In the genomic region with DNA sequence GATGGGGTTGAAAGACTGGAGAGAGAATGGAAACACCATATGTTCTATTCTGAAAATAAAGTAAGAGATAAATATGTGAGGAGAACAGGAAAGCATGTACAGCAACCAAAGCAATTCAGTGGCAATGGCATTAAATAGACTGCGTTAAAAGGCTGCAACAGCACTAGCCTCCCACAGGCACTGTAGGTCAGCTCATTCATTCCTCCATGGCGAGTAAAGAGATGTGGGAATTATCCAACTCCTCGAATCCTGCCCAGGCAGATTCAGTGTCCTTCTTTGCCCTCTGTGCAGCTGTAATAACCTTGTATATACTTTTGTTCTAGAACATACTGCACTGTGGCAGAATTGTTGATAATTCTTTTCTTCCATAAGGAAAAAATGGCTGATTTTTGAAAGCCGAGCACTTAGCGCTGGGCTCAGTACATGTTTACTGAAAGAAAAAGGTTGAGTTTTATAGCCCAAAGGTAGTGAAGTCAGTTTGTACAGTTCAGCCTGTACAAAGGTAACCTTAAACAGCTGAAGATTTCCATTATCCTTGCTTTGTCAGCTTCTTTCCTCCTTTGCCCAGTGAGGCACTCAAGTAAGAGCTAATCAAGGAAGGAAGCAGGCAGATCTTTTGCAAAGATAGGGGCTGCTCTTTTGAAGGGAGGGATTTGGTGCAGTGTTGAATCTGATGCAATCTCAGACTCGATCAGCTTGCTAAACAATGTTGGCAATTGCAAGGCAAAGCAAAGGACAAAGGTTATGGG, we compare ENCODE assay signal across 10 cellular contexts. TPM values are rescaled to one million over a fixed set of nuclear protein-coding genes. Genes with fewer than 3 reads are reported as not detected.
DNase-seq lines count a peak whose midpoint lies in the region; ATAC-seq and TF ChIP-seq lines count a peak whose summit lies in the region.
"Had no signal": no experiment of that assay in that cellular context is flagged by ENCODE, and none has a peak within 500 bp of the region (broad histone marks: within the 10 kb centered on the region; RNA-seq: fewer than 3 reads in every experiment).

No MANE protein-coding gene starts in this region.

- peaks cover 36% of the 10 kb centered on the region for H3K79me1 ChIP-seq in mesenchymal stem cell (replicated peaks; ENCODE audit: low read length, poor library complexity, severe bottlenecking)

- intact Hi-C loops in colonic mucosa (cut with DNase I), result no loop called here
- intact Hi-C loops in CD4-positive, alpha-beta T cell (cut with DNase I, micrococcal nuclease), result no loop called here

- no peaks in the 10 kb centered on the region for H3K27me3 ChIP-seq in CD4-positive, CD25-positive, alpha-beta regulatory T cell (ENCODE audit: control insufficient read depth, insufficient read depth, low read length)
- H3K27me3 ChIP-seq in Loucy (ENCODE audit: insufficient read depth, low read length, poor library complexity, severe bottlenecking) (no peaks in the 10 kb centered on the region), colonic mucosa (no peaks in the 10 kb centered on the region), mesenchymal stem cell (ENCODE audit: control insufficient read depth in 1 of 2, insufficient read depth in 1 of 2, low read length in 2 of 2) (no peaks in the 10 kb centered on the region)
- H3K27me3 ChIP-seq in CD4-positive, alpha-beta T cell (ENCODE audit: control insufficient read depth, insufficient read depth, low read length), result no peaks in the 10 kb centered on the region

- peak overlapping the region; percentile 54 to 88 for H3K18ac ChIP-seq in mesenchymal stem cell (ENCODE audit: low read depth in 1 of 2, low read length in 2 of 2)

- H3K14ac ChIP-seq in mesenchymal stem cell (ENCODE audit: low read length in 2 of 2), result no peak overlapping the region

- H3K27ac Mint-ChIP-seq in CD4-positive, CD25-positive, alpha-beta regulatory T cell, result peak overlapping the region in 2 of 3 donors; percentile 30 to 37
- no peak overlapping the region for H3K27ac Mint-ChIP-seq in CD4-positive, alpha-beta T cell

- H2BK5ac ChIP-seq in mesenchymal stem cell (ENCODE audit: low read depth, low read length, poor library complexity, severe bottlenecking), result no peak overlapping the region

- peaks cover 5% of the 10 kb centered on the region for H4K20me1 ChIP-seq in Loucy (ENCODE audit: insufficient read depth, low read length, poor library complexity, severe bottlenecking)

- H3K27ac ChIP-seq in CD4-positive, CD25-positive, alpha-beta regulatory T cell (ENCODE audit: insufficient read depth, low read length, poor library complexity, severe bottlenecking), result no peak overlapping the region
- H3K27ac ChIP-seq in colonic mucosa (no peak overlapping the region), mesenchymal stem cell (ENCODE audit: low read length, poor library complexity, severe bottlenecking) (peak overlapping the region; percentile 11)
- no peak overlapping the region for H3K27ac ChIP-seq in CD4-positive, alpha-beta T cell (ENCODE audit: low read depth, low read length)

- no peak overlapping the region for H3K4me3 Mint-ChIP-seq in CD4-positive, CD25-positive, alpha-beta regulatory T cell
- H3K4me3 Mint-ChIP-seq in CD4-positive, alpha-beta T cell, result no peak overlapping the region

- CTCF ChIA-PET in CD4-positive, alpha-beta T cell (lab: Charles Lee), result no interaction called here
- CTCF ChIA-PET in GM10248 (lab: Yijun Ruan, JAX), result interaction anchor here (0.9 to 3.1 kb wide), 2 partner anchors 9 to 17 kb away, joined by 3 to 10 read pairs; no protein-coding TSS in a partner anchor

- 40% methylated on average over 6 of the region's 6 CpGs for WGBS in mesenchymal stem cell

- H3K4me1 ChIP-seq in CD4-positive, CD25-positive, alpha-beta regulatory T cell (ENCODE audit: control insufficient read depth, insufficient read depth, low read length, poor library complexity, severe bottlenecking), result no peaks in the 10 kb centered on the region
- H3K4me1 ChIP-seq in Loucy (ENCODE audit: insufficient read depth, low read length, poor library complexity, severe bottlenecking) (peaks cover 22% of the 10 kb centered on the region), colonic mucosa (no peaks in the 10 kb centered on the region), mesenchymal stem cell (ENCODE audit: control insufficient read depth, insufficient read depth, low read depth, low read length) (peaks cover 3% of the 10 kb centered on the region)

- H3K36me3 ChIP-seq in CD4-positive, CD25-positive, alpha-beta regulatory T cell (ENCODE audit: control insufficient read depth, insufficient read depth, low read length), result no peaks in the 10 kb centered on the region
- no peaks in the 10 kb centered on the region for H3K36me3 ChIP-seq in Loucy (ENCODE audit: insufficient read depth, low read length)
- H3K36me3 ChIP-seq in colonic mucosa, result no peaks in the 10 kb centered on the region
- H3K36me3 ChIP-seq in mesenchymal stem cell (ENCODE audit: control insufficient read depth in 1 of 2, insufficient read depth in 2 of 2, low read depth in 1 of 2, low read length in 2 of 2), result no peaks in the 10 kb centered on the region

- H3K9me3 ChIP-seq in CD4-positive, CD25-positive, alpha-beta regulatory T cell (ENCODE audit: control insufficient read depth in 2 of 2, low read length in 2 of 2), result no peaks in the 10 kb centered on the region
- H3K9me3 ChIP-seq in Loucy (ENCODE audit: insufficient read depth, low read depth, low read length), result no peaks in the 10 kb centered on the region
- no peaks in the 10 kb centered on the region for H3K9me3 ChIP-seq in colonic mucosa
- no peaks in the 10 kb centered on the region for H3K9me3 ChIP-seq in mesenchymal stem cell (ENCODE audit: control insufficient read depth, low read length)
- H3K9me3 ChIP-seq in CD4-positive, alpha-beta T cell (ENCODE audit: control insufficient read depth, low read length), result no peaks in the 10 kb centered on the region

- peak overlapping the region; percentile 22 for H4K8ac ChIP-seq in mesenchymal stem cell (ENCODE audit: low read length)

- no peak overlapping the region for H3K9ac ChIP-seq in Loucy (ENCODE audit: low read depth, low read length, poor library complexity, severe bottlenecking)
- H3K9ac ChIP-seq in colonic mucosa (ENCODE audit: low read depth in 2 of 2, low read length in 2 of 2), result no peak overlapping the region
- H3K9ac ChIP-seq in mesenchymal stem cell (ENCODE audit: low read length), result no peak overlapping the region

- H3K23ac ChIP-seq in mesenchymal stem cell (ENCODE audit: low read length in 2 of 2), result no peak overlapping the region

- H3K4ac ChIP-seq in mesenchymal stem cell (ENCODE audit: low read depth in 1 of 2, low read length in 2 of 2), result no peak overlapping the region

- H3K4me2 ChIP-seq in Loucy (ENCODE audit: low read depth, low read length, poor library complexity, severe bottlenecking) (peak overlapping the region; percentile 41), mesenchymal stem cell (ENCODE audit: low read length, poor library complexity, severe bottlenecking) (no peak overlapping the region)

- H3K4me3 ChIP-seq in CD4-positive, CD25-positive, alpha-beta regulatory T cell (ENCODE audit: low read depth, low read length), result no peak overlapping the region
- H3K4me3 ChIP-seq in Loucy (ENCODE audit: low read length, poor library complexity, severe bottlenecking) (peak overlapping the region; percentile 5), colonic mucosa (no peak overlapping the region), mesenchymal stem cell (ENCODE audit: insufficient read depth in 1 of 2, low read depth in 1 of 2, low read length in 2 of 2) (peak overlapping the region in 1 of 2 experiments; percentile 3)

- H2BK12ac ChIP-seq in mesenchymal stem cell (ENCODE audit: low read length in 2 of 2), result peak overlapping the region in 1 of 2 experiments; percentile 29

- H3K27me3 Mint-ChIP-seq in CD4-positive, CD25-positive, alpha-beta regulatory T cell, result no peaks in the 10 kb centered on the region
- H3K27me3 Mint-ChIP-seq in CD4-positive, alpha-beta T cell, result no peaks in the 10 kb centered on the region

- peaks cover 8 to 34% (median 24%) of the 10 kb centered on the region in 4 donors for H3K4me1 Mint-ChIP-seq in CD4-positive, CD25-positive, alpha-beta regulatory T cell
- peaks cover 55% of the 10 kb centered on the region for H3K4me1 Mint-ChIP-seq in CD4-positive, alpha-beta T cell (ENCODE audit: low read depth)

- no peaks in the 10 kb centered on the region for H3F3A ChIP-seq in Loucy (ENCODE audit: low read depth)

- H2AK5ac ChIP-seq in mesenchymal stem cell (ENCODE audit: low read length, severe bottlenecking), result no peak overlapping the region

- no peaks in the 10 kb centered on the region for H3K9me2 ChIP-seq in Loucy (replicated peaks; ENCODE audit: low read depth, low read length)

- ATAC-seq in CD4-positive, CD25-positive, alpha-beta regulatory T cell (ENCODE audit: low read depth in 2 of 2), result no peak
- no peak for ATAC-seq in CD4-positive, alpha-beta T cell (ENCODE audit: poor library complexity)

- peaks cover 23% of the 10 kb centered on the region; the same call in 1 of the 2 replicates for H3K79me2 ChIP-seq in Loucy (ENCODE audit: insufficient read depth, low read length)

- no peak overlapping the region for H4K91ac ChIP-seq in mesenchymal stem cell (ENCODE audit: low read length)

- H2BK15ac ChIP-seq in mesenchymal stem cell (ENCODE audit: low read depth, poor library complexity, severe bottlenecking), result no peak overlapping the region

- POLR2A ChIA-PET in CD4-positive, alpha-beta T cell (lab: Charles Lee), result no interaction called here
- POLR2A ChIA-PET in GM10248 (lab: Yijun Ruan, JAX), result no interaction called here

- no peaks in the 10 kb centered on the region for H3K9me3 Mint-ChIP-seq in CD4-positive, CD25-positive, alpha-beta regulatory T cell
- no peaks in the 10 kb centered on the region for H3K9me3 Mint-ChIP-seq in CD4-positive, alpha-beta T cell

- no peak for DNase-seq in CD4-positive, CD25-positive, alpha-beta regulatory T cell
- DNase-seq in colonic mucosa (peak; percentile 27), mesenchymal stem cell (peak; percentile 75), midbrain (lab: John Stamatoyannopoulos, UW) (no peak), GM10248 (ENCODE audit: extremely low spot score) (no peak)
- DNase-seq in CD4-positive, alpha-beta T cell, result no peak
- no peak for DNase-seq in activated CD4-positive, CD25-positive, alpha-beta regulatory T cell treated with anti-CD3 and anti-CD28 coated beads, Interleukin-2, amount 50 U/mL, for 72 hours
- DNase-seq: NCI-H2029 treated with DMSO at 0.1 percent for 48 hours; stimulated activated naive CD4-positive, alpha-beta T cell treated with Interleukin-2 at 50 U/mL for 16 hours had no signal

- peaks cover 11% of the 10 kb centered on the region for H3K36me3 Mint-ChIP-seq in CD4-positive, CD25-positive, alpha-beta regulatory T cell
- H3K36me3 Mint-ChIP-seq in CD4-positive, alpha-beta T cell (ENCODE audit: low read depth), result no peaks in the 10 kb centered on the region

- peak overlapping the region; percentile 91 for H2BK120ac ChIP-seq in mesenchymal stem cell (ENCODE audit: low read depth, low read length)

- TF ChIP-seq CTCF in Loucy (conservative IDR thresholded peaks at IDR 0.05; ENCODE audit: low read length) (no peak), colonic mucosa (IDR thresholded peaks at IDR 0.05) (no peak), GM10248 (IDR thresholded peaks at IDR 0.05; ENCODE audit: control extremely low read depth, extremely low read depth, low read depth, missing control alignments) (no peak)
- no peak for TF ChIP-seq CTCF in CD4-positive, alpha-beta T cell (IDR thresholded peaks at IDR 0.05)

- H2AFZ ChIP-seq in Loucy (ENCODE audit: low read length), result no peak overlapping the region
- H2AFZ ChIP-seq in mesenchymal stem cell (ENCODE audit: low read depth, low read length), result no peak overlapping the region

RNA-seq across cellular contexts. Expression of gene ANO6, which starts 44.0 kb away (rescaled TPM):
- 30.1 TPM for total RNA-seq in CD4-positive, CD25-positive, alpha-beta regulatory T cell
- 10 to 100 TPM; 19.9 to 24.8 (median 22.4) TPM for polyA plus RNA-seq in CD4-positive, CD25-positive, alpha-beta regulatory T cell
- total RNA-seq in colonic mucosa, result 10 to 100 TPM; 13.2 to 21.2 TPM
- 51.1 TPM for polyA plus RNA-seq in mesenchymal stem cell (2013, experiment 1 of 2)
- 50.0 TPM for polyA plus RNA-seq in mesenchymal stem cell (2013, experiment 2 of 2)
- total RNA-seq in CD4-positive, alpha-beta T cell, result 10 to 100 TPM; 11.6 to 11.7 TPM

Comparison
In these comparisons a context has a peak if more than half of its experiments do, and no peak if none do; other contexts are left out.
1. DNase-seq: peak in colonic mucosa (single experiment) and mesenchymal stem cell (single experiment); none in CD4-positive, CD25-positive, alpha-beta regulatory T cell (0 of 3), CD4-positive, alpha-beta T cell (0 of 10), midbrain (single experiment), GM10248 (single experiment) and activated CD4-positive, CD25-positive, alpha-beta regulatory T cell treated with anti-CD3 and anti-CD28 coated beads, Interleukin-2, amount 50 U/mL, for 72 hours (single experiment).